10 cellular contexts compared by ENCODE assay signal in genomic region chr3:158167737-158168469, GRCh38. TPM values are rescaled to one million over a fixed set of nuclear protein-coding genes. Genes with fewer than 3 reads are reported as not detected.
A peak's percentile ranks its signal among the peaks of the same experiment; 100 is the strongest.
DNase-seq lines count a peak whose midpoint lies in the region; ATAC-seq and TF ChIP-seq lines count a peak whose summit lies in the region.
"Had no signal": no experiment of that assay in that cellular context is flagged by ENCODE, and none has a peak within 500 bp of the region (broad histone marks: within the 10 kb centered on the region; RNA-seq: fewer than 3 reads in every experiment).

No MANE protein-coding gene starts in this region.

- ATAC-seq in GM19455 (IDR thresholded peaks at IDR 0.05; ENCODE audit: unreplicated experiment) = no peak
- ATAC-seq in gastroesophageal sphincter = no peak

- DNase-seq in stimulated activated CD8-positive, alpha-beta memory T cell treated with anti-CD3 and anti-CD28 coated beads, Interleukin-12 subunit alpha, Interleukin-12 subunit beta, amount 100 ng/mL, for 1 hour (ENCODE audit: low read depth) = peak; percentile 4
- DNase-seq in stimulated activated CD8-positive, alpha-beta memory T cell treated with anti-CD3 and anti-CD28 coated beads, Interleukin-4, amount 100 ng/mL, for 48 hours = no peak
- DNase-seq in SIG-M5 (lab: John Stamatoyannopoulos, UW) (peak; percentile 60), fibroblast of mammary gland (ENCODE audit: low read depth) (peak; percentile 99), RPMI8226 (no peak)
- DNase-seq in activated CD4-positive, CD25-positive, alpha-beta regulatory T cell (lab: John Stamatoyannopoulos, UW) = no peak
- DNase-seq: activated naive CD4-positive, alpha-beta T cell treated with anti-CD3 and anti-CD28 coated beads, Interleukin-2, amount 10 ng/mL, durations not matched to agents 7 days and 5 days; nucleus accumbens had no signal

- H3K36me3 ChIP-seq in gastroesophageal sphincter = peaks cover 0 to 5% of the 10 kb centered on the region in 2 donors

- TF ChIP-seq EP300 in gastroesophageal sphincter (IDR thresholded peaks at IDR 0.05) = no peak

- H3K4me1 ChIP-seq in gastroesophageal sphincter = no peaks in the 10 kb centered on the region

- H3K27ac ChIP-seq in gastroesophageal sphincter = no peak overlapping the region

- TF ChIP-seq CTCF in fibroblast of mammary gland (conservative IDR thresholded peaks at IDR 0.05; ENCODE audit: control insufficient read depth, insufficient read depth, low read depth, low read length) (no peak), gastroesophageal sphincter (IDR thresholded peaks at IDR 0.05) (no peak)

- TF ChIP-seq POLR2A in gastroesophageal sphincter (IDR thresholded peaks at IDR 0.05) = no peak

- H3K27me3 ChIP-seq in gastroesophageal sphincter = no peaks in the 10 kb centered on the region

- H3K9me3 ChIP-seq in gastroesophageal sphincter = no peaks in the 10 kb centered on the region

- 66 to 90% methylated on average over 5 to 6 of the region's 6 CpGs for WGBS in gastroesophageal sphincter (ENCODE audit: low coverage in 1 of 2), 2 donors

- H3K4me3 ChIP-seq in fibroblast of mammary gland (ENCODE audit: control insufficient read depth, low read depth, low read length) (no peak overlapping the region), gastroesophageal sphincter (no peak overlapping the region)

RNA-seq across cellular contexts. Expression of gene RSRC1, which starts 58.0 kb away (rescaled TPM):
- total RNA-seq in gastroesophageal sphincter = 10 to 100 TPM; 40.6 to 66.0 (median 43.9) TPM

Comparison
In these comparisons a context has a peak if more than half of its experiments do, and no peak if none do; other contexts are left out.
1. DNase-seq: peak in stimulated activated CD8-positive, alpha-beta memory T cell treated with anti-CD3 and anti-CD28 coated beads, Interleukin-12 subunit alpha, Interleukin-12 subunit beta, amount 100 ng/mL, for 1 hour (single experiment), SIG-M5 (single experiment) and fibroblast of mammary gland (single experiment); none in stimulated activated CD8-positive, alpha-beta memory T cell treated with anti-CD3 and anti-CD28 coated beads, Interleukin-4, amount 100 ng/mL, for 48 hours (single experiment), RPMI8226 (single experiment) and activated CD4-positive, CD25-positive, alpha-beta regulatory T cell (0 of 4).